In the genomic region with DNA sequence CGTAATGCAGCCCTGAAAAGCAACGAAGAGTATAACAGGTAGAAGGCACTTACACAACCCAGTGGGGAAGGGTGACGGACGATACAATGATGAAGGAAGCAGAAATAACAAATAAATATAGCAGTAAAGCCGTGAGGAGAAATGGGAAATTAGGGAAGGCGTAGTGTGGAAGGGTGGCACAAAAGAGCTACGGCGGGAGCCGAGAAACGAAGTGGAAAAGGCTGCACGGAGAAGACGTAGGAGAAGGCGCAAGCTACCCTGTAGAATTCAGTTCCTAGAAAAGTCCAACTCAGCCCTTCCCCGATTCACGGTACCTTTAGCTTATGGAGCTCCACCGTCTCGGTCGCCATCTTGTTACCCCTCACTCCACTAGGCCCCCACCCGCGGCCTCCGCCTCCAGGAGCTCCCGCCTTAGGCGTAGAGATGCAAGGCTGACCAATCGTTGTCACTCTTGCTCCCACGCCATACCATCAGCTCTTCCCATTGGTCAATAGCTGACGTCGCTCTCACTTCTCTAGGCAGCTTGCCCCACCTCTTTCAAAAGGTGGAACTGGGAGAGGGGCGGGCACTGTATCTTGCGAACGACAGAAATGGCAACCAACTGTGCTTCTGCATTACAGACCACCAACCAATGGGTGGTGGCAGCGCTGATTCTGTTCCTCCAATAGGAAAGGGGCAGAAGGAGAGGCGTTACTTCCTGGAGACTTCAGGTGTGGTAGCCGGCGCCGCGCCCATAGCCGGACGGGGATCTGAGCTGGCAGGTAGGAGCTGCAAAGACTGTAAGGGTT, we compare ENCODE assay signal across 1 cellular context.
TF ChIP-seq lines count a peak whose summit lies in the region.

ORMDL2 (plus strand) TSS at position 690 of the 788 bp plus-strand sequence. CDS start 959 bp downstream, outside the sequence.
A gene with protein sequence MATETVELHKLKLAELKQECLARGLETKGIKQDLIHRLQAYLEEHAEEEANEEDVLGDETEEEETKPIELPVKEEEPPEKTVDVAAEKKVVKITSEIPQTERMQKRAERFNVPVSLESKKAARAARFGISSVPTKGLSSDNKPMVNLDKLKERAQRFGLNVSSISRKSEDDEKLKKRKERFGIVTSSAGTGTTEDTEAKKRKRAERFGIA (minus strand): TSS at position 373 of the 788 bp plus-strand sequence. CDS start 23 bp downstream, at position 350.

TF ChIP-seq in K562, 482 proteins besides CTCF, POLR2A, EP300 and RAD21 (continued from another document and continues in another):
- TF ChIP-seq CUX1 (CRISPR knock-in tag; IDR thresholded peaks at IDR 0.05): no peak
- no peak for TF ChIP-seq HDGF (IDR thresholded peaks at IDR 0.05)
- TF ChIP-seq ZHX1 (conservative IDR thresholded peaks at IDR 0.05; ENCODE audit: low read length): no peak; the same call in 1 of the 2 replicates
- no peak for TF ChIP-seq ZC3H4 (CRISPR knock-in tag; IDR thresholded peaks at IDR 0.05; ENCODE audit: borderline replicate concordance)
- TF ChIP-seq BHLHE40 (IDR thresholded peaks at IDR 0.05; ENCODE audit: low read length): no peak
- no peak for TF ChIP-seq MEF2D (tag; conservative IDR thresholded peaks at IDR 0.05; ENCODE audit: low read depth)
- no peak for TF ChIP-seq PHTF2 (CRISPR knock-in tag; IDR thresholded peaks at IDR 0.05)
- TF ChIP-seq TFE3 (CRISPR knock-in tag; IDR thresholded peaks at IDR 0.05): no peak
- TF ChIP-seq ZNF639 (CRISPR knock-in tag; conservative IDR thresholded peaks at IDR 0.05 in 1 of 2, IDR thresholded peaks at IDR 0.05 in 1 of 2): peak in 1 of 2 experiments; percentile 67; a peak in 2 of 4 replicates
- TF ChIP-seq ZNF3 (CRISPR knock-in tag; IDR thresholded peaks at IDR 0.05): no peak
- TF ChIP-seq CGGBP1 (CRISPR knock-in tag; IDR thresholded peaks at IDR 0.05): peak; percentile 64; the same call in 1 of the 2 replicates
- no peak for TF ChIP-seq TCF15 (CRISPR knock-in tag; IDR thresholded peaks at IDR 0.05)
- no peak for TF ChIP-seq KDM1A (IDR thresholded peaks at IDR 0.05)
- peak; percentile 62 to 69 for TF ChIP-seq NRF1 (conservative IDR thresholded peaks at IDR 0.05 in 1 of 2, IDR thresholded peaks at IDR 0.05 in 1 of 2)
- no peak for TF ChIP-seq ZNF551 (CRISPR knock-in tag; IDR thresholded peaks at IDR 0.05)
- TF ChIP-seq FIP1L1 (IDR thresholded peaks at IDR 0.05; ENCODE audit: low read depth, low read length, poor library complexity, severe bottlenecking): no peak
- no peak for TF ChIP-seq POLR3A (IDR thresholded peaks at IDR 0.05; ENCODE audit: borderline replicate concordance, extremely low read depth, insufficient read depth, insufficient read length)
- no peak for TF ChIP-seq ZNF143 (CRISPR knock-in tag; IDR thresholded peaks at IDR 0.05)
- TF ChIP-seq CREB1 (IDR thresholded peaks at IDR 0.05): peak; percentile 77
- TF ChIP-seq CREB1 (CRISPR knock-in tag; IDR thresholded peaks at IDR 0.05): peak; percentile 88
- no peak for TF ChIP-seq ETV1 (tag; conservative IDR thresholded peaks at IDR 0.05; ENCODE audit: low read depth)
- peak; percentile 87; the same call in 1 of the 2 replicates for TF ChIP-seq HLTF (IDR thresholded peaks at IDR 0.05)
- no peak for TF ChIP-seq ZNF699 (CRISPR knock-in tag; IDR thresholded peaks at IDR 0.05; ENCODE audit: insufficient replicate concordance)
- TF ChIP-seq TBL1XR1 (IDR thresholded peaks at IDR 0.05; ENCODE audit: low read length in 2 of 2): 0 out of 4 replicates have a peak, but pooled peaks of 1 of the 2 experiments have one; percentile 8
- TF ChIP-seq SP2 (IDR thresholded peaks at IDR 0.05; ENCODE audit: extremely low read depth, low read depth, low read length, poor library complexity, severe bottlenecking): peak; percentile 82
- peak; percentile 95 for TF ChIP-seq TAF7 (tag; IDR thresholded peaks at IDR 0.05)
- no peak for TF ChIP-seq ZNF124 (CRISPR knock-in tag; IDR thresholded peaks at IDR 0.05)
- TF ChIP-seq, protein P1, sequence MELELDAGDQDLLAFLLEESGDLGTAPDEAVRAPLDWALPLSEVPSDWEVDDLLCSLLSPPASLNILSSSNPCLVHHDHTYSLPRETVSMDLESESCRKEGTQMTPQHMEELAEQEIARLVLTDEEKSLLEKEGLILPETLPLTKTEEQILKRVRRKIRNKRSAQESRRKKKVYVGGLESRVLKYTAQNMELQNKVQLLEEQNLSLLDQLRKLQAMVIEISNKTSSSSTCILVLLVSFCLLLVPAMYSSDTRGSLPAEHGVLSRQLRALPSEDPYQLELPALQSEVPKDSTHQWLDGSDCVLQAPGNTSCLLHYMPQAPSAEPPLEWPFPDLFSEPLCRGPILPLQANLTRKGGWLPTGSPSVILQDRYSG (tag; conservative IDR thresholded peaks at IDR 0.05; ENCODE audit: low read depth): no peak
- TF ChIP-seq NR2C2 (CRISPR knock-in tag; IDR thresholded peaks at IDR 0.05): no peak
- TF ChIP-seq NR2C2 (tag; IDR thresholded peaks at IDR 0.05): peak; percentile 55; the same call in 1 of the 2 replicates
- no peak for TF ChIP-seq ZBTB7A (IDR thresholded peaks at IDR 0.05; ENCODE audit: borderline replicate concordance, control insufficient read depth, low read depth, low read length)
- no peak for TF ChIP-seq GTF2F1 (IDR thresholded peaks at IDR 0.05; ENCODE audit: low read depth, low read length)
- TF ChIP-seq ZNF140 (CRISPR knock-in tag; IDR thresholded peaks at IDR 0.05): no peak
- no peak for TF ChIP-seq HSF4 (CRISPR knock-in tag; IDR thresholded peaks at IDR 0.05; ENCODE audit: borderline replicate concordance)
- peak; percentile 79 for TF ChIP-seq ZFX (CRISPR knock-in tag; IDR thresholded peaks at IDR 0.05)
- peak; percentile 61 for TF ChIP-seq MYC (IDR thresholded peaks at IDR 0.05; ENCODE audit: low read depth, low read length)
- peak; percentile 33; the same call in 1 of the 2 replicates for TF ChIP-seq MYC (CRISPR knock-in tag; IDR thresholded peaks at IDR 0.05; ENCODE audit: borderline replicate concordance, low read depth)
- TF ChIP-seq ZNF57 (CRISPR knock-in tag; IDR thresholded peaks at IDR 0.05): no peak
- TF ChIP-seq, protein P2, sequence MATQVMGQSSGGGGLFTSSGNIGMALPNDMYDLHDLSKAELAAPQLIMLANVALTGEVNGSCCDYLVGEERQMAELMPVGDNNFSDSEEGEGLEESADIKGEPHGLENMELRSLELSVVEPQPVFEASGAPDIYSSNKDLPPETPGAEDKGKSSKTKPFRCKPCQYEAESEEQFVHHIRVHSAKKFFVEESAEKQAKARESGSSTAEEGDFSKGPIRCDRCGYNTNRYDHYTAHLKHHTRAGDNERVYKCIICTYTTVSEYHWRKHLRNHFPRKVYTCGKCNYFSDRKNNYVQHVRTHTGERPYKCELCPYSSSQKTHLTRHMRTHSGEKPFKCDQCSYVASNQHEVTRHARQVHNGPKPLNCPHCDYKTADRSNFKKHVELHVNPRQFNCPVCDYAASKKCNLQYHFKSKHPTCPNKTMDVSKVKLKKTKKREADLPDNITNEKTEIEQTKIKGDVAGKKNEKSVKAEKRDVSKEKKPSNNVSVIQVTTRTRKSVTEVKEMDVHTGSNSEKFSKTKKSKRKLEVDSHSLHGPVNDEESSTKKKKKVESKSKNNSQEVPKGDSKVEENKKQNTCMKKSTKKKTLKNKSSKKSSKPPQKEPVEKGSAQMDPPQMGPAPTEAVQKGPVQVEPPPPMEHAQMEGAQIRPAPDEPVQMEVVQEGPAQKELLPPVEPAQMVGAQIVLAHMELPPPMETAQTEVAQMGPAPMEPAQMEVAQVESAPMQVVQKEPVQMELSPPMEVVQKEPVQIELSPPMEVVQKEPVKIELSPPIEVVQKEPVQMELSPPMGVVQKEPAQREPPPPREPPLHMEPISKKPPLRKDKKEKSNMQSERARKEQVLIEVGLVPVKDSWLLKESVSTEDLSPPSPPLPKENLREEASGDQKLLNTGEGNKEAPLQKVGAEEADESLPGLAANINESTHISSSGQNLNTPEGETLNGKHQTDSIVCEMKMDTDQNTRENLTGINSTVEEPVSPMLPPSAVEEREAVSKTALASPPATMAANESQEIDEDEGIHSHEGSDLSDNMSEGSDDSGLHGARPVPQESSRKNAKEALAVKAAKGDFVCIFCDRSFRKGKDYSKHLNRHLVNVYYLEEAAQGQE (CRISPR knock-in tag; IDR thresholded peaks at IDR 0.05; ENCODE audit: low read depth): 0 out of 2 replicates have a peak, but pooled peaks have one; percentile 16
- TF ChIP-seq ELF2 (CRISPR knock-in tag; IDR thresholded peaks at IDR 0.05): no peak
- TF ChIP-seq ZNF764 (CRISPR knock-in tag; IDR thresholded peaks at IDR 0.05; ENCODE audit: low read depth): no peak
- TF ChIP-seq ELF1 (tag; IDR thresholded peaks at IDR 0.05): peak; percentile 76
- TF ChIP-seq RCOR1 (IDR thresholded peaks at IDR 0.05; ENCODE audit: borderline replicate concordance in 1 of 2, low read depth in 2 of 2, low read length in 2 of 2): no peak
